In the genomic region with DNA sequence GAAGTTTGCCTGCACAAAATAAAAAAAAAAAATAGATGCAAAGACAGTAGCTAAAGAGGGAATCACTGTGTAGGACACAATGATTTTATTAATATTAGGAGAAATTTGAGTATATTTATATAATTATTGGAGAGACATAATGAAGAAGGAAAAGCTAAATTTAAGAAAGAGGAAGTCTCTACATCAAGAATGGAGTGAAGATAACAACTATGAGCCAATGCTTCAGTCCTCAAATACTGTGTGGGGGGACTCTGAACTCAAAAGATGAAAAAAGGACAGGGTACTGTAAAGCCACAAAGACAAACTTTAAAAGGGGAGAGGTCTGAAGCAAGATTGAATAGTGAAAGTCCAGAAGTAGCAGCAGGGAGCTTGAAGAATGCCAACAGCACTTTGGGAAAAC, we compare ENCODE assay signal across 27 cellular contexts. TPM values are rescaled to one million over a fixed set of nuclear protein-coding genes. Genes with fewer than 3 reads are reported as not detected.
DNase-seq lines count a peak whose midpoint lies in the region; ATAC-seq and TF ChIP-seq lines count a peak whose summit lies in the region.
"Had no signal": no experiment of that assay in that cellular context is flagged by ENCODE, and none has a peak within 500 bp of the region (broad histone marks: within the 10 kb centered on the region; RNA-seq: fewer than 3 reads in every experiment).

No MANE protein-coding gene starts in this region.

- H3K4me1 Mint-ChIP-seq in natural killer cell, result peaks cover 58 to 59% of the 10 kb centered on the region in 2 donors
- peaks cover 31 to 45% of the 10 kb centered on the region in 2 donors for H3K4me1 Mint-ChIP-seq in natural killer cell treated with Interleukin-12 subunit alpha and Interleukin-12 subunit beta and Interleukin-15 and Interleukin-18, amount 100 ng/mL, for 72 hours (ENCODE audit: low read depth in 2 of 2)

- H3K27me3 ChIP-seq in PC-9 (ENCODE audit: insufficient read depth, low read depth), result no peaks in the 10 kb centered on the region
- H3K27me3 ChIP-seq in upper lobe of left lung, result no peaks in the 10 kb centered on the region

- H3K36me3 Mint-ChIP-seq in natural killer cell, result peaks cover 7% of the 10 kb centered on the region
- H3K36me3 Mint-ChIP-seq in natural killer cell treated with Interleukin-12 subunit alpha and Interleukin-12 subunit beta and Interleukin-15 and Interleukin-18, amount 100 ng/mL, for 72 hours, result peaks cover 21% of the 10 kb centered on the region

- H3K36me3 ChIP-seq in PC-9 (ENCODE audit: low read depth) (no peaks in the 10 kb centered on the region), upper lobe of left lung (no peaks in the 10 kb centered on the region)

- H3K79me2 ChIP-seq in PC-9 (ENCODE audit: low read depth), result no peaks in the 10 kb centered on the region

- CTCF ChIA-PET in PC-9 (lab: Charles Lee), result interaction anchor here (0.6 to 1.0 kb wide), 2 partner anchors 33 to 620 kb away, joined by 3 read pairs; no protein-coding TSS in a partner anchor

- POLR2A ChIA-PET in PC-9 (lab: Charles Lee; ENCODE audit: unreplicated experiment), result interaction anchor here (0.6 kb wide), 1 partner anchor 29 kb away, joined by 5 read pairs; no protein-coding TSS in a partner anchor

- ATAC-seq in natural killer cell, result no peak
- ATAC-seq in natural killer cell treated with Interleukin-12 subunit alpha and Interleukin-12 subunit beta and Interleukin-15 and Interleukin-18, amount 100 ng/mL, for 72 hours, result no peak
- no peak for ATAC-seq in upper lobe of left lung (ENCODE audit: low FRiP score in 2 of 2)
- no peak for ATAC-seq in HG03135 (IDR thresholded peaks at IDR 0.05; ENCODE audit: unreplicated experiment)
- ATAC-seq: PC-3, SK-N-SH treated with all-trans-retinoic acid at 6 μM for 48 hours had no signal

- H3K27ac ChIP-seq in PC-9 (no peak overlapping the region), upper lobe of left lung (no peak overlapping the region)
- H3K27ac ChIP-seq: C4-2B, KMS-11, RWPE1 had no signal

- H3K4me1 ChIP-seq in PC-9 (replicated peaks; ENCODE audit: insufficient read depth), result peaks cover 10% of the 10 kb centered on the region
- H3K4me1 ChIP-seq in upper lobe of left lung, result no peaks in the 10 kb centered on the region

- H3K4me2 ChIP-seq in PC-9, result no peak overlapping the region
- H3K4me2 ChIP-seq: KMS-11 had no signal

- no peak for TF ChIP-seq POLR2A in upper lobe of left lung (IDR thresholded peaks at IDR 0.05)

- no peak overlapping the region for H3K4me3 Mint-ChIP-seq in natural killer cell
- H3K4me3 Mint-ChIP-seq in natural killer cell treated with Interleukin-12 subunit alpha and Interleukin-12 subunit beta and Interleukin-15 and Interleukin-18, amount 100 ng/mL, for 72 hours, result no peak overlapping the region

- no TSS peak for BruUV-seq in PC-9 (replicated peaks; lab: Mats Ljungman, UMichigan)

- 0 out of 2 replicates have a peak, but pooled peaks cover 3% of the 10 kb centered on the region for H3K9me3 ChIP-seq in PC-9 (ENCODE audit: insufficient read depth, low read depth)
- H3K9me3 ChIP-seq in upper lobe of left lung, result no peaks in the 10 kb centered on the region

- H3K27me3 Mint-ChIP-seq in natural killer cell (ENCODE audit: low read depth in 2 of 2), result no peaks in the 10 kb centered on the region
- no peaks in the 10 kb centered on the region for H3K27me3 Mint-ChIP-seq in natural killer cell treated with Interleukin-12 subunit alpha and Interleukin-12 subunit beta and Interleukin-15 and Interleukin-18, amount 100 ng/mL, for 72 hours

- H3K4me3 ChIP-seq in PC-9, result no peak overlapping the region
- H3K4me3 ChIP-seq in upper lobe of left lung, result no peak overlapping the region

- TF ChIP-seq CTCF in natural killer cell (IDR thresholded peaks at IDR 0.05), result no peak
- no peak for TF ChIP-seq CTCF in PC-9 (conservative IDR thresholded peaks at IDR 0.05)
- TF ChIP-seq CTCF in upper lobe of left lung (IDR thresholded peaks at IDR 0.05), result no peak

- H3K27ac Mint-ChIP-seq in natural killer cell, result peak overlapping the region; percentile 21 to 22
- no peak overlapping the region for H3K27ac Mint-ChIP-seq in natural killer cell treated with Interleukin-12 subunit alpha and Interleukin-12 subunit beta and Interleukin-15 and Interleukin-18, amount 100 ng/mL, for 72 hours

- no peak for TF ChIP-seq EP300 in upper lobe of left lung (IDR thresholded peaks at IDR 0.05)

- no peaks in the 10 kb centered on the region for H3F3A ChIP-seq in PC-9 (ENCODE audit: insufficient read depth, low read depth)

- intact Hi-C loops in natural killer cell (cut with micrococcal nuclease), result no loop called here
- intact Hi-C loops in PC-9 (cut with micrococcal nuclease; ENCODE audit: unreplicated experiment), result no loop called here

- peak; percentile 11 for DNase-seq in NOMO-1 treated with DMSO at 0.1 percent for 48 hours (lab: John Stamatoyannopoulos, UW; ENCODE audit: unreplicated experiment)
- no peak for DNase-seq in NOMO-1 treated with dmso at 0.1 percent for 144 hours (lab: John Stamatoyannopoulos, UW; ENCODE audit: unreplicated experiment)
- no peak for DNase-seq in natural killer cell
- no peak for DNase-seq in natural killer cell treated with Interleukin-12 subunit alpha and Interleukin-12 subunit beta and Interleukin-15 and Interleukin-18, amount 100 ng/mL, for 72 hours (ENCODE audit: low spot score)
- DNase-seq in PC-9, result no peak
- DNase-seq in upper lobe of left lung, result no peak
- no peak for DNase-seq in activated T-cell treated with anti-CD3 and anti-CD28 coated beads for 4 hours
- DNase-seq: 8988T; EL; GF-D8; GOT3; HCEC 1CT; NCI-H1092; NCI-H1436 treated with DMSO at 0.1 percent for 48 hours; NCI-H2029; NCI-H2227 treated with DMSO at 0.1 percent for 48 hours; NCI-H524; NCI-H774; NK-92 treated with Interleukin-12 subunit alpha and Interleukin-12 subunit beta, amount 100 ng/mL, for 24 hours; PC-3; SHP77 treated with DMSO at 0.1 percent for 48 hours; T-helper 1 cell had no signal

- H3K9me3 Mint-ChIP-seq in natural killer cell, result no peaks in the 10 kb centered on the region
- H3K9me3 Mint-ChIP-seq in natural killer cell treated with Interleukin-12 subunit alpha and Interleukin-12 subunit beta and Interleukin-15 and Interleukin-18, amount 100 ng/mL, for 72 hours, result no peaks in the 10 kb centered on the region

- H4K20me1 ChIP-seq in PC-9 (ENCODE audit: insufficient read depth), result no peaks in the 10 kb centered on the region

- H3K9me2 ChIP-seq in PC-9 (ENCODE audit: insufficient read depth), result no peaks in the 10 kb centered on the region; the same call in 1 of the 2 replicates

- H2AFZ ChIP-seq in PC-9, result peak overlapping the region; percentile 42; the same call in 1 of the 2 replicates

RNA-seq across cellular contexts. Expression of a gene that starts 44.7 kb away (rescaled TPM):
- total RNA-seq in natural killer cell (100 to 1,000 TPM; 168 to 227 (median 190) TPM), PC-9 (2021) (0.31 and 0.85 TPM in 2 replicates), upper lobe of left lung (1 to 10 TPM; 1.9 to 5.3 (median 3.9) TPM)
- 10 to 100 TPM; 40.9 to 44.9 TPM for total RNA-seq in natural killer cell treated with Interleukin-12 subunit alpha and Interleukin-12 subunit beta and Interleukin-15 and Interleukin-18, amount 100 ng/mL, for 72 hours
- total RNA-seq: PC-3 had no signal

Comparison
In these comparisons a context has a peak if more than half of its experiments do, and no peak if none do; other contexts are left out.
1. H3K27ac Mint-ChIP-seq: peak in natural killer cell (2 of 2); none in natural killer cell treated with Interleukin-12 subunit alpha and Interleukin-12 subunit beta and Interleukin-15 and Interleukin-18, amount 100 ng/mL, for 72 hours (0 of 2).
2. RNA of a gene that starts 44.7 kb away (total RNA-seq): 168 to 227 TPM in natural killer cell and 40.9 to 44.9 TPM in natural killer cell treated with Interleukin-12 subunit alpha and Interleukin-12 subunit beta and Interleukin-15 and Interleukin-18, amount 100 ng/mL, for 72 hours; 1.9 to 5.3 TPM in upper lobe of left lung and 0.31 to 0.85 TPM in PC-9; every median in the first group is over 4 times any median in the second.